In the genomic region with DNA sequence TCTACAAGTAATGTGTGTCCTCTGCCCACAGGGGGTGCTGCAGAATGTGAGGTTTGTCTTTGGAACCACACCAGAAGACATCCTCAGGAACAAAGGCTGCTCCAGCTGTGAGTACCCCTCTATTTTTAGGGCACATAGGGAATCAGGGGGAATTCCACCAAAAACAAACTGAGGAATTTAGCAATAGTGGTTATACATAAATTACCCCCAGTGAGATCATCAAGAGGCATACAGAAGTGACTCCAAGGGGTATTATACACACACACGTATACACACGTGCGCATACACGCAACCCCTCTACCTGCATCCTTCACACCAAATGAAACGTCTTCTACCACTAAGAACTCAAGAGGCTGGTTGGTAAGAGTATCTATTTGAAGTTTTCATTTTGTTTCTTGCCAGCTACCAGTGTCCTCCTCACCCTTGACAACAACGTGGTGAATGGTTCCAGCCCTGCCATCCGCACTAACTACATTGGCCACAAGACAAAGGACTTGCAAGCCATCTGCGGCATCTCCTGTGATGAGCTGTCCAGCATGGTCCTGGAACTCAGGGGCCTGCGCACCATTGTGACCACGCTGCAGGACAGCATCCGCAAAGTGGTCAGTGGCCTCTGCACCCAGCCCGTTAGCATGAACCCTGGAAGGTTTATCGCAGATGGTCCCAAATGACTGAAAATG, we compare ENCODE assay signal across 2 cellular contexts.
TF ChIP-seq lines count a peak whose summit lies in the region.

No MANE protein-coding gene starts in this region.

TF ChIP-seq in SK-N-SH, 30 proteins besides CTCF, POLR2A, EP300 and RAD21 (continued from another document):
- TF ChIP-seq SIN3A (IDR thresholded peaks at IDR 0.05; ENCODE audit: borderline replicate concordance, low read depth, low read length) (no peak), MEF2A (IDR thresholded peaks at IDR 0.05; ENCODE audit: borderline replicate concordance, low read depth) (no peak), EZH2phosphoT487 (IDR thresholded peaks at IDR 0.05; ENCODE audit: borderline replicate concordance, low read depth) (no peak)
- TF ChIP-seq, protein P1, sequence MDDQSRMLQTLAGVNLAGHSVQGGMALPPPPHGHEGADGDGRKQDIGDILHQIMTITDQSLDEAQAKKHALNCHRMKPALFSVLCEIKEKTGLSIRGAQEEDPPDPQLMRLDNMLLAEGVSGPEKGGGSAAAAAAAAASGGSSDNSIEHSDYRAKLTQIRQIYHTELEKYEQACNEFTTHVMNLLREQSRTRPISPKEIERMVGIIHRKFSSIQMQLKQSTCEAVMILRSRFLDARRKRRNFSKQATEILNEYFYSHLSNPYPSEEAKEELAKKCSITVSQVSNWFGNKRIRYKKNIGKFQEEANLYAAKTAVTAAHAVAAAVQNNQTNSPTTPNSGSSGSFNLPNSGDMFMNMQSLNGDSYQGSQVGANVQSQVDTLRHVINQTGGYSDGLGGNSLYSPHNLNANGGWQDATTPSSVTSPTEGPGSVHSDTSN (IDR thresholded peaks at IDR 0.05) = no peak
- TF ChIP-seq, protein P2, sequence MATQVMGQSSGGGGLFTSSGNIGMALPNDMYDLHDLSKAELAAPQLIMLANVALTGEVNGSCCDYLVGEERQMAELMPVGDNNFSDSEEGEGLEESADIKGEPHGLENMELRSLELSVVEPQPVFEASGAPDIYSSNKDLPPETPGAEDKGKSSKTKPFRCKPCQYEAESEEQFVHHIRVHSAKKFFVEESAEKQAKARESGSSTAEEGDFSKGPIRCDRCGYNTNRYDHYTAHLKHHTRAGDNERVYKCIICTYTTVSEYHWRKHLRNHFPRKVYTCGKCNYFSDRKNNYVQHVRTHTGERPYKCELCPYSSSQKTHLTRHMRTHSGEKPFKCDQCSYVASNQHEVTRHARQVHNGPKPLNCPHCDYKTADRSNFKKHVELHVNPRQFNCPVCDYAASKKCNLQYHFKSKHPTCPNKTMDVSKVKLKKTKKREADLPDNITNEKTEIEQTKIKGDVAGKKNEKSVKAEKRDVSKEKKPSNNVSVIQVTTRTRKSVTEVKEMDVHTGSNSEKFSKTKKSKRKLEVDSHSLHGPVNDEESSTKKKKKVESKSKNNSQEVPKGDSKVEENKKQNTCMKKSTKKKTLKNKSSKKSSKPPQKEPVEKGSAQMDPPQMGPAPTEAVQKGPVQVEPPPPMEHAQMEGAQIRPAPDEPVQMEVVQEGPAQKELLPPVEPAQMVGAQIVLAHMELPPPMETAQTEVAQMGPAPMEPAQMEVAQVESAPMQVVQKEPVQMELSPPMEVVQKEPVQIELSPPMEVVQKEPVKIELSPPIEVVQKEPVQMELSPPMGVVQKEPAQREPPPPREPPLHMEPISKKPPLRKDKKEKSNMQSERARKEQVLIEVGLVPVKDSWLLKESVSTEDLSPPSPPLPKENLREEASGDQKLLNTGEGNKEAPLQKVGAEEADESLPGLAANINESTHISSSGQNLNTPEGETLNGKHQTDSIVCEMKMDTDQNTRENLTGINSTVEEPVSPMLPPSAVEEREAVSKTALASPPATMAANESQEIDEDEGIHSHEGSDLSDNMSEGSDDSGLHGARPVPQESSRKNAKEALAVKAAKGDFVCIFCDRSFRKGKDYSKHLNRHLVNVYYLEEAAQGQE (IDR thresholded peaks at IDR 0.05; ENCODE audit: low read depth, low read length) = peak; percentile 80; the same call in 1 of the 2 replicates
TF ChIP-seq in SK-N-SH: peak in this region for 2.

TF ChIP-seq in SK-N-SH treated with all-trans-retinoic acid at 6 μM for 48 hours, 23 proteins besides CTCF, POLR2A, EP300 and RAD21 (continued from another document):
- TF ChIP-seq, protein P3, sequence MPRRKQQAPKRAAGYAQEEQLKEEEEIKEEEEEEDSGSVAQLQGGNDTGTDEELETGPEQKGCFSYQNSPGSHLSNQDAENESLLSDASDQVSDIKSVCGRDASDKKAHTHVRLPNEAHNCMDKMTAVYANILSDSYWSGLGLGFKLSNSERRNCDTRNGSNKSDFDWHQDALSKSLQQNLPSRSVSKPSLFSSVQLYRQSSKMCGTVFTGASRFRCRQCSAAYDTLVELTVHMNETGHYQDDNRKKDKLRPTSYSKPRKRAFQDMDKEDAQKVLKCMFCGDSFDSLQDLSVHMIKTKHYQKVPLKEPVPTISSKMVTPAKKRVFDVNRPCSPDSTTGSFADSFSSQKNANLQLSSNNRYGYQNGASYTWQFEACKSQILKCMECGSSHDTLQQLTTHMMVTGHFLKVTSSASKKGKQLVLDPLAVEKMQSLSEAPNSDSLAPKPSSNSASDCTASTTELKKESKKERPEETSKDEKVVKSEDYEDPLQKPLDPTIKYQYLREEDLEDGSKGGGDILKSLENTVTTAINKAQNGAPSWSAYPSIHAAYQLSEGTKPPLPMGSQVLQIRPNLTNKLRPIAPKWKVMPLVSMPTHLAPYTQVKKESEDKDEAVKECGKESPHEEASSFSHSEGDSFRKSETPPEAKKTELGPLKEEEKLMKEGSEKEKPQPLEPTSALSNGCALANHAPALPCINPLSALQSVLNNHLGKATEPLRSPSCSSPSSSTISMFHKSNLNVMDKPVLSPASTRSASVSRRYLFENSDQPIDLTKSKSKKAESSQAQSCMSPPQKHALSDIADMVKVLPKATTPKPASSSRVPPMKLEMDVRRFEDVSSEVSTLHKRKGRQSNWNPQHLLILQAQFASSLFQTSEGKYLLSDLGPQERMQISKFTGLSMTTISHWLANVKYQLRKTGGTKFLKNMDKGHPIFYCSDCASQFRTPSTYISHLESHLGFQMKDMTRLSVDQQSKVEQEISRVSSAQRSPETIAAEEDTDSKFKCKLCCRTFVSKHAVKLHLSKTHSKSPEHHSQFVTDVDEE (CRISPR knock-in tag; IDR thresholded peaks at IDR 0.05) = no peak
- TF ChIP-seq BACH2 (CRISPR knock-in tag; IDR thresholded peaks at IDR 0.05; ENCODE audit: borderline replicate concordance) (no peak), GLIS3 (CRISPR knock-in tag; IDR thresholded peaks at IDR 0.05) (no peak), CSDC2 (CRISPR knock-in tag; IDR thresholded peaks at IDR 0.05) (no peak), ZFP30 (CRISPR knock-in tag; IDR thresholded peaks at IDR 0.05) (no peak), TCF4 (CRISPR knock-in tag; IDR thresholded peaks at IDR 0.05; ENCODE audit: borderline replicate concordance) (no peak), ZNF565 (CRISPR knock-in tag; conservative IDR thresholded peaks at IDR 0.05; ENCODE audit: low read depth) (no peak), OSR1 (CRISPR knock-in tag; IDR thresholded peaks at IDR 0.05) (no peak)
- TF ChIP-seq, protein P4, sequence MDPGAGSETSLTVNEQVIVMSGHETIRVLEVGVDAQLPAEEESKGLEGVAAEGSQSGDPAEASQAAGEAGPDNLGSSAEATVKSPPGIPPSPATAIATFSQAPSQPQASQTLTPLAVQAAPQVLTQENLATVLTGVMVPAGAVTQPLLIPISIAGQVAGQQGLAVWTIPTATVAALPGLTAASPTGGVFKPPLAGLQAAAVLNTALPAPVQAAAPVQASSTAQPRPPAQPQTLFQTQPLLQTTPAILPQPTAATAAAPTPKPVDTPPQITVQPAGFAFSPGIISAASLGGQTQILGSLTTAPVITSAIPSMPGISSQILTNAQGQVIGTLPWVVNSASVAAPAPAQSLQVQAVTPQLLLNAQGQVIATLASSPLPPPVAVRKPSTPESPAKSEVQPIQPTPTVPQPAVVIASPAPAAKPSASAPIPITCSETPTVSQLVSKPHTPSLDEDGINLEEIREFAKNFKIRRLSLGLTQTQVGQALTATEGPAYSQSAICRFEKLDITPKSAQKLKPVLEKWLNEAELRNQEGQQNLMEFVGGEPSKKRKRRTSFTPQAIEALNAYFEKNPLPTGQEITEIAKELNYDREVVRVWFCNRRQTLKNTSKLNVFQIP (CRISPR knock-in tag; IDR thresholded peaks at IDR 0.05; ENCODE audit: borderline replicate concordance, low read depth) = no peak
